9 cellular contexts compared by ENCODE assay signal in the genomic region with DNA sequence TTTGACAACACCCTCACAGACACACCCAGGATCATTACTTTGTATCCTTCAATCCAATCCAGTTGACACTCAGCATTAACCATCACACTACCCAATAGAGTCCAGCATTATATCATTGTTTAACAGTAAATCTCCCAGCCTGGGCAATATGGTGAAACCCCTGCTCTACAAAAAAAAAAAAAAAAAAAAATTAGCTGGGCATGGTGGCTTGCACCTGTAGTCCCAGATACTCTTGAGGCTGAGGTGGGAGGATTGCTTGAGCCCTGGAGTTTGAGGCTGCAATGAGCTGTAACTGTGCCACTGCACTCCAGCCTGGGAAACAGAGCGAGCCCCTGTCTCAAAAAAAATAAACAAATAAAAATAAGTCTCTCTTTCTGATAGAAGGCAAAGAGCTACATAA.
"Had no signal": no experiment of that assay in that cellular context is flagged by ENCODE, and none has a peak within 500 bp of the region (broad histone marks: within the 10 kb centered on the region; RNA-seq: fewer than 3 reads in every experiment).

No MANE protein-coding gene starts in this region.

- H3K27ac ChIP-seq: HL-60 had no signal

- FAIRE-seq: H1, H54, HepG2 had no signal

- DNase-seq: H9, HCEC 1CT, KG1 had no signal

- ATAC-seq: GM23338, HepG2 had no signal

- H2AFZ ChIP-seq: GM23338 had no signal

- H3K27ac Mint-ChIP-seq: GM23338, H9, IgD-negative memory B cell had no signal

- H3K9me3 Mint-ChIP-seq: GM23338 had no signal

- H3K4me3 ChIP-seq: GM23338 had no signal

- H3K4me3 Mint-ChIP-seq: GM23338, H9, IgD-negative memory B cell had no signal

- H3K4me2 ChIP-seq: GM23338 had no signal

- H3K36me3 Mint-ChIP-seq: IgD-negative memory B cell had no signal
